Comparison of ENCODE assay signal across 8 cellular contexts in genomic region chr11:62610814-62611704, GRCh38. TPM values are rescaled to one million over a fixed set of nuclear protein-coding genes. Genes with fewer than 3 reads are reported as not detected.
DNase-seq lines count a peak whose midpoint lies in the region; ATAC-seq and TF ChIP-seq lines count a peak whose summit lies in the region.

No MANE protein-coding gene starts in this region.

- peak overlapping the region; percentile 97 to 98 (median 97) for H3K4me3 Mint-ChIP-seq in T-cell

- H3K27ac Mint-ChIP-seq in T-cell = peak overlapping the region; percentile 98

- H3K9me3 Mint-ChIP-seq in T-cell = no peaks in the 10 kb centered on the region

- DNase-seq in T-cell (no peak), fibroblast of the aortic adventitia (ENCODE audit: low read depth) (no peak), skeletal muscle cell (ENCODE audit: low read depth) (no peak), DMS 273 treated with DMSO at 0.1 percent for 48 hours (lab: John Stamatoyannopoulos, UW) (no peak), NCI-H146 treated with DMSO at 0.1 percent for 48 hours (lab: John Stamatoyannopoulos, UW; ENCODE audit: unreplicated experiment) (no peak)
- no peak for DNase-seq in central memory CD4-positive, alpha-beta T cell

- CTCF ChIA-PET in T-cell (lab: Charles Lee) = interaction anchor here (0.6 to 1.7 kb wide), 9 partner anchors 9 to 54 kb away, joined by 3 to 10 read pairs (median 6); partner anchors contain the start of genes B3GAT3 (in 1 of the 2), C11orf98 (in 1 of the 2), CSKMT (in 1 of the 2) and MTA2 (in 1 of the 2)

- POLR2A ChIA-PET in T-cell (lab: Charles Lee) = interaction anchor here in 1 of 2 donors (0.5 to 0.8 kb wide), 3 partner anchors 9 to 643 kb away, joined by 3 to 7 read pairs (median 4); partner anchors contain the start of gene MTA2

- peaks cover 49 to 64% (median 53%) of the 10 kb centered on the region in 3 donors for H3K4me1 Mint-ChIP-seq in T-cell

- peak overlapping the region; percentile 83 for H3K4me3 ChIP-seq in GM12875 (ENCODE audit: low read depth, low read length)
- peak overlapping the region; percentile 86 for H3K4me3 ChIP-seq in fibroblast of the aortic adventitia (ENCODE audit: low read depth, low read length)
- peak overlapping the region; percentile 67 for H3K4me3 ChIP-seq in skeletal muscle cell (ENCODE audit: low read depth, low read length)

- TF ChIP-seq CTCF in GM12875 (IDR thresholded peaks at IDR 0.05; ENCODE audit: borderline replicate concordance, insufficient read depth, low read depth, low read length) (no peak), fibroblast of the aortic adventitia (IDR thresholded peaks at IDR 0.05; ENCODE audit: insufficient read depth, low read length) (no peak)

- ATAC-seq in T-cell (replicated peaks in 1 of 4) = no peak
- ATAC-seq in GM21528 (IDR thresholded peaks at IDR 0.05; ENCODE audit: low FRiP score, unreplicated experiment) = no peak

- H3K36me3 Mint-ChIP-seq in T-cell = peaks cover 33% of the 10 kb centered on the region

- H3K27me3 Mint-ChIP-seq in T-cell = no peaks in the 10 kb centered on the region

RNA-seq across cellular contexts. Expression of gene EML3, which starts 1.5 kb away (rescaled TPM):
- total RNA-seq in T-cell (100 to 1,000 TPM; 160 to 372 (median 328) TPM), fibroblast of the aortic adventitia (ENCODE audit: low replicate concordance) (22.3 and 61.7 TPM in 2 replicates)

RNA-seq across cellular contexts. Expression of gene ROM1, which starts 2.0 kb away (rescaled TPM):
- total RNA-seq in T-cell (1 to 10 TPM; 1.6 to 4.5 (median 3.5) TPM), fibroblast of the aortic adventitia (ENCODE audit: low replicate concordance) (4.6 and 26.4 TPM in 2 replicates)

RNA-seq across cellular contexts. Expression of gene MTA2, which starts 9.4 kb away (rescaled TPM):
- total RNA-seq in T-cell (100 to 1,000 TPM; 151 to 185 (median 184) TPM), fibroblast of the aortic adventitia (ENCODE audit: low replicate concordance) (46.2 and 110 TPM in 2 replicates)

RNA-seq across cellular contexts. Expression of gene B3GAT3, which starts 10.7 kb away (rescaled TPM):
- total RNA-seq in T-cell (10 to 100 TPM; 59.0 to 94.5 (median 90.5) TPM), fibroblast of the aortic adventitia (ENCODE audit: low replicate concordance) (14.1 and 18.7 TPM in 2 replicates)

RNA-seq across cellular contexts. Expression of gene TUT1, which starts 19.7 kb away (rescaled TPM):
- total RNA-seq in T-cell (10 to 100 TPM; 35.2 to 56.0 (median 42.9) TPM), fibroblast of the aortic adventitia (ENCODE audit: low replicate concordance) (4.5 and 9.4 TPM in 2 replicates)
